In the genomic region with DNA sequence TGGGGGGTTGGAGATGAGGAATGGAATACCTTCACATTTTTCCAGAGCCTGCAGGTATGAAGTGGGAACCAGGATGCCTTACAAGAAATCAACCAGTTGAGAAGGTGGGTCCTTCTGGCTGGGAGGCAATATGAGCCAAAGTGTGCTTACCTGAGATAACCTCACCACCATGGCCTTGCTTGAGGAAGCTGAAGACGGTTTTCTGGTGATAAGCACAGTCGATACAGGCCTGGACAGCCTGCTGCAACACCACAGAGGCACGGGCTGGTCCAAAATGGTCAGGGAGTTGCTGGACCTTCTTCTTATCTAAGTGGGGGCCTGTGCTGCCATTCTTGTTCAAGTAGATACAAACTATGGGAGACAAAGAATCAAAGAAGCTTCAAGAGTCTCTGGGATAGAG, we compare ENCODE assay signal across 1 cellular context.
A peak's percentile ranks its signal among the peaks of the same experiment; 100 is the strongest.
TF ChIP-seq lines count a peak whose summit lies in the region.

No MANE protein-coding gene starts in this region.

TF ChIP-seq in K562, 482 proteins besides CTCF, POLR2A, EP300 and RAD21:
- no peak for TF ChIP-seq MCM5 (IDR thresholded peaks at IDR 0.05; ENCODE audit: low read depth)
- TF ChIP-seq TEAD4 (IDR thresholded peaks at IDR 0.05; ENCODE audit: low read length) = peak; percentile 61
- TF ChIP-seq TEAD4 (CRISPR knock-in tag; IDR thresholded peaks at IDR 0.05; ENCODE audit: borderline replicate concordance) = no peak
- no peak for TF ChIP-seq BMI1 (IDR thresholded peaks at IDR 0.05; ENCODE audit: low read length)
- TF ChIP-seq DPF2 (IDR thresholded peaks at IDR 0.05) = peak; percentile 29; the same call in 1 of the 2 replicates
- no peak for TF ChIP-seq MTF1 (CRISPR knock-in tag; IDR thresholded peaks at IDR 0.05; ENCODE audit: borderline replicate concordance)
- no peak for TF ChIP-seq ZEB2 (IDR thresholded peaks at IDR 0.05)
- TF ChIP-seq TCF3 (CRISPR knock-in tag; IDR thresholded peaks at IDR 0.05) = peak; percentile 84
- no peak for TF ChIP-seq SMAD1 (IDR thresholded peaks at IDR 0.05; ENCODE audit: low read depth, low read length, partially characterized antibody)
- TF ChIP-seq CTBP1 (IDR thresholded peaks at IDR 0.05; ENCODE audit: borderline replicate concordance) = peak; percentile 33; the same call in 1 of the 2 replicates
- no peak for TF ChIP-seq ZNF778 (CRISPR knock-in tag; IDR thresholded peaks at IDR 0.05)
- TF ChIP-seq CXXC5 (CRISPR knock-in tag; IDR thresholded peaks at IDR 0.05) = peak; percentile 19; the same call in 1 of the 2 replicates
- TF ChIP-seq MIER1 (IDR thresholded peaks at IDR 0.05; ENCODE audit: low read depth) = no peak
- peak; percentile 73 for TF ChIP-seq TAL1 (IDR thresholded peaks at IDR 0.05)
- TF ChIP-seq ZNF134 (CRISPR knock-in tag; conservative IDR thresholded peaks at IDR 0.05) = no peak
- peak; percentile 78 for TF ChIP-seq CBFA2T3 (IDR thresholded peaks at IDR 0.05)
- TF ChIP-seq CBX8 (IDR thresholded peaks at IDR 0.05; ENCODE audit: borderline replicate concordance, extremely low read depth, low read depth, low read length, poor library complexity, severe bottlenecking) = no peak
- TF ChIP-seq ARID1B (IDR thresholded peaks at IDR 0.05) = peak; percentile 71
- no peak for TF ChIP-seq TAF15 (IDR thresholded peaks at IDR 0.05; ENCODE audit: low read depth, low read length)
- 0 out of 4 replicates have a peak, but pooled peaks of 1 of the 2 experiments have one; percentile 38 for TF ChIP-seq RCOR1 (IDR thresholded peaks at IDR 0.05; ENCODE audit: borderline replicate concordance in 1 of 2, low read depth in 2 of 2, low read length in 2 of 2)
- peak; percentile 56 for TF ChIP-seq CBFA2T2 (conservative IDR thresholded peaks at IDR 0.05)
- peak; percentile 47; the same call in 1 of the 2 replicates for TF ChIP-seq NCOR1 (IDR thresholded peaks at IDR 0.05)
- peak; percentile 33; the same call in 1 of the 2 replicates for TF ChIP-seq BHLHE40 (IDR thresholded peaks at IDR 0.05; ENCODE audit: low read length)
TF ChIP-seq in K562: peak in this region for 12.
